Comparison of ENCODE assay signal across 19 cellular contexts in the genomic region with DNA sequence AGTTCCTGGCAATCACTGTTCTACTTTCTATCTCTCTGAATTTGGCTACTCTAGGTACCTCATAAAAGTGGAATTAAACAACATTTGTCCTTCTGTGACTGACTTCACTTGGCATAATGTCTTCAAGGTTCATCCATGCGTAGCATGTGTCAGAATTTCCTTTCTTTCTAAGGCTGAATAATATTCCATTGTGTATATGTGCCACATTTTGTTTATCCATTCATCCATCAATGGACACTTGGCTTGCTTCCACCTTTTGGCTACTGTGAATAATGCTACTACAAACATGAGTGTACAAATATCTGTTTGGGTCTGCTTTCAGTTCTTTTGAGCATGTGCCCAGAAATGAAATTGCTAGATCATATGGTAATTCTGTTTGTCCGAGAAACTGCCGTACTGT. TPM values are rescaled to one million over a fixed set of nuclear protein-coding genes. Genes with fewer than 3 reads are reported as not detected.
DNase-seq lines count a peak whose midpoint lies in the region; ATAC-seq and TF ChIP-seq lines count a peak whose summit lies in the region.
"Had no signal": no experiment of that assay in that cellular context is flagged by ENCODE, and none has a peak within 500 bp of the region (broad histone marks: within the 10 kb centered on the region; RNA-seq: fewer than 3 reads in every experiment).

No MANE protein-coding gene starts in this region.

- H3K9me3 ChIP-seq in PC-3 (ENCODE audit: low read length) (no peaks in the 10 kb centered on the region), gastrocnemius medialis (no peaks in the 10 kb centered on the region)
- H3K9me3 ChIP-seq: left lung, sigmoid colon, uterus had no signal

- in situ Hi-C loops in ACHN (cut with HindIII; ENCODE audit: low pct_ligation_motif_present, low pct_unique_long_range_greater_than_20kb, low sequenced_read_pairs) (no loop called here), gastrocnemius medialis (cut with MboI; ENCODE audit: low sequenced_read_pairs in 4 of 4) (no loop called here)

- POLR2A ChIA-PET in PC-3 (lab: Charles Lee; ENCODE audit: unreplicated experiment): no interaction called here

- peaks cover 15% of the 10 kb centered on the region for H3K4me1 ChIP-seq in PC-3 (ENCODE audit: insufficient read depth, low read length)
- peaks cover 6 to 12% of the 10 kb centered on the region in 2 donors for H3K4me1 ChIP-seq in gastrocnemius medialis
- H3K4me1 ChIP-seq: left lung, sigmoid colon had no signal

- H3K27ac ChIP-seq in PC-3 (ENCODE audit: low read length): peak overlapping the region; percentile 43
- H3K27ac ChIP-seq in gastrocnemius medialis: no peak overlapping the region
- H3K27ac ChIP-seq: cardiac muscle cell, left lung, sigmoid colon, uterus had no signal

- no peak for TF ChIP-seq POLR2A in gastrocnemius medialis (IDR thresholded peaks at IDR 0.05)

- no peaks in the 10 kb centered on the region for H3K9me2 ChIP-seq in PC-3 (replicated peaks; ENCODE audit: low read length)

- H3K4me3 ChIP-seq in LNCaP clone FGC (ENCODE audit: low read depth, low read length) (no peak overlapping the region), PC-3 (ENCODE audit: low read length) (peak overlapping the region; percentile 29; the same call in 1 of the 2 replicates), gastrocnemius medialis (no peak overlapping the region)
- H3K4me3 ChIP-seq: cardiac muscle cell, left lung, sigmoid colon, uterus had no signal

- H3K9ac ChIP-seq in PC-3 (ENCODE audit: low read length): no peak overlapping the region

- no peaks in the 10 kb centered on the region for H3K27me3 ChIP-seq in PC-3 (ENCODE audit: low read length)
- no peaks in the 10 kb centered on the region for H3K27me3 ChIP-seq in gastrocnemius medialis
- H3K27me3 ChIP-seq: cardiac muscle cell, left lung, sigmoid colon, uterus had no signal

- peak overlapping the region; percentile 59 for H3K4me2 ChIP-seq in PC-3 (ENCODE audit: low read length)

- intact Hi-C loops in PC-3 (cut with micrococcal nuclease) (loop anchor here (1.0 to 5.0 kb wide), 5 partner anchors 52 to 217 kb away; no protein-coding TSS in a partner anchor), gastrocnemius medialis (cut with DNase I; ENCODE audit: low total_unique reads) (no loop called here)

- CTCF ChIA-PET in PC-3 (lab: Charles Lee): no interaction called here

- H3F3A ChIP-seq in PC-3 (ENCODE audit: low read length, unreplicated experiment): no peaks in the 10 kb centered on the region

- H3K36me3 ChIP-seq in PC-3 (ENCODE audit: low read depth, low read length): no peaks in the 10 kb centered on the region
- H3K36me3 ChIP-seq in gastrocnemius medialis: no peaks in the 10 kb centered on the region
- H3K36me3 ChIP-seq: cardiac muscle cell, left lung, sigmoid colon, uterus had no signal

- TF ChIP-seq CTCF in LNCaP clone FGC (IDR thresholded peaks at IDR 0.05; ENCODE audit: control insufficient read depth, extremely low read depth, insufficient read depth) (no peak), PC-3 (conservative IDR thresholded peaks at IDR 0.05; ENCODE audit: low read depth, low read length) (no peak), gastrocnemius medialis (IDR thresholded peaks at IDR 0.05 in 4 of 5, conservative IDR thresholded peaks at IDR 0.05 in 1 of 5) (no peak), GM10266 (IDR thresholded peaks at IDR 0.05; ENCODE audit: control insufficient read depth, insufficient read depth, low read depth, missing control alignments) (no peak)

- no TSS peak for BruUV-seq in PC-3 (replicated peaks; lab: Mats Ljungman, UMichigan)

- ATAC-seq in PC-3 (peak; percentile 87), gastrocnemius medialis (no peak)
- ATAC-seq: left lung had no signal

- H2AFZ ChIP-seq in PC-3 (ENCODE audit: low read length): 0 out of 2 replicates have a peak overlapping the region, but pooled peaks have one; percentile 6

- peaks cover 10% of the 10 kb centered on the region; the same call in 1 of the 2 replicates for H3K79me2 ChIP-seq in PC-3 (ENCODE audit: low read length)

- DNase-seq in ACHN (peak; percentile 18), LNCaP clone FGC (ENCODE audit: low read depth) (peak; percentile 87), PC-3 (peak; percentile 96), fibroblast of gingiva (ENCODE audit: low read depth) (peak; percentile 71), SHP77 treated with DMSO at 0.1 percent for 48 hours (lab: John Stamatoyannopoulos, UW) (no peak), gastrocnemius medialis (no peak), GM19240 (ENCODE audit: insufficient read length, low spot score) (no peak), GM10266 (ENCODE audit: extremely low spot score) (no peak)
- DNase-seq: activated CD8-positive, alpha-beta memory T cell treated with anti-CD3 and anti-CD28 coated beads for 24 hours; activated naive CD8-positive, alpha-beta T cell treated with anti-CD3 and anti-CD28 coated beads, Interleukin-2, amount 10 ng/mL, durations not matched to agents 7 days and 5 days; DND-41; left lung; NCI-H187 treated with DMSO at 0.1 percent for 48 hours; NK-92 treated with Interleukin-12 subunit alpha and Interleukin-12 subunit beta, amount 100 ng/mL, for 24 hours; sigmoid colon; stimulated activated CD4-positive, alpha-beta T cell treated with anti-CD3 and anti-CD28 coated beads, Interleukin-1b, Interleukin-23, amount 100 ng/mL, for 48 hours; uterus had no signal

- H4K20me1 ChIP-seq in PC-3 (ENCODE audit: low read length): no peaks in the 10 kb centered on the region

RNA-seq across cellular contexts. Expression of a gene that starts 14.7 kb away (rescaled TPM):
- 6.6 TPM in 2 replicates for total RNA-seq in PC-3 (2014; rRNA removed)
- total RNA-seq in gastrocnemius medialis: 1 to 10 TPM; 2.2 to 3.6 (median 2.9) TPM
- total RNA-seq: T-helper 1 cell treated with Interleukin-12 subunit alpha and Interleukin-12 subunit beta and Interleukin-4 antibody, amounts not matched to agents 30 ng/mL and 1 ng/mL, for 36 hours had no signal

Comparison
In these comparisons a context has a peak if more than half of its experiments do, and no peak if none do; other contexts are left out.
1. DNase-seq: peak in ACHN (single experiment), LNCaP clone FGC (single experiment), PC-3 (single experiment) and fibroblast of gingiva (single experiment); none in SHP77 treated with DMSO at 0.1 percent for 48 hours (single experiment), gastrocnemius medialis (0 of 2), GM19240 (single experiment) and GM10266 (single experiment).